14 cellular contexts compared by ENCODE assay signal in the genomic region with DNA sequence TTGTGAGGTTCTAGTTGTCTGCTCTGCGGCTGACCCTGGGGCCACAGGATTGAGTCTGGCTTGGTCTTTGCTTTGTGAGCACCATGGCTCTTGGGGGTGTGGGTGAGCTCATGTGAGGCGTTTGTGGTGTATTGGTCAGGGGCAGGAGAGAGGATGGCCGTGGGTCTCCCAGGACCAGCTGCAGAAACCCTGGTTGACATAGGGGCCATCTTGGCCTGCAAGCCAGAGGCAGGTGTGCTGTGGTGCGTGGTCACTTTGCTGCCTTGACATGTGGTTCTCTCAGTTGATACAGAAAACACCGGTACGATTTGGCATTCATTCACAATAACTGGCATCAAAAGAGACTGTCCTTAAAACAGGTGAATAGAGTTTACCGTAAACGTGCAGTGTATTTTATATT. TPM values are rescaled to one million over a fixed set of nuclear protein-coding genes. Genes with fewer than 3 reads are reported as not detected.
A peak's percentile ranks its signal among the peaks of the same experiment; 100 is the strongest.
DNase-seq lines count a peak whose midpoint lies in the region; ATAC-seq and TF ChIP-seq lines count a peak whose summit lies in the region.
"Had no signal": no experiment of that assay in that cellular context is flagged by ENCODE, and none has a peak within 500 bp of the region (broad histone marks: within the 10 kb centered on the region; RNA-seq: fewer than 3 reads in every experiment).

No MANE protein-coding gene starts in this region.

- intact Hi-C loops in mucosa of descending colon (cut with DNase I, micrococcal nuclease) = no loop called here
- intact Hi-C loops in stomach (cut with DNase I; ENCODE audit: low total_unique reads) = no loop called here

- no peak for TF ChIP-seq POLR2A in stomach (IDR thresholded peaks at IDR 0.05)

- 74 to 83% (median 81%) methylated on average over 7 to 8 of the region's 8 CpGs for WGBS in stomach, 5 donors

- no peaks in the 10 kb centered on the region for H3K27me3 Mint-ChIP-seq in activated T-cell treated with anti-CD3 and anti-CD28 coated beads, Interleukin-2, amount 50 U/mL, for 72 hours (ENCODE audit: low read depth)
- H3K27me3 Mint-ChIP-seq in activated naive CD8-positive, alpha-beta T cell treated with anti-CD3 and anti-CD28 coated beads, Interleukin-2, amount 50 U/mL, for 24 hours = no peaks in the 10 kb centered on the region

- no peak for TF ChIP-seq CTCF in mucosa of descending colon (IDR thresholded peaks at IDR 0.05)
- no peak for TF ChIP-seq CTCF in stomach (IDR thresholded peaks at IDR 0.05)

- no peak for TF ChIP-seq EP300 in stomach (IDR thresholded peaks at IDR 0.05)

- no peaks in the 10 kb centered on the region for H3K27me3 ChIP-seq in stomach
- H3K27me3 ChIP-seq: uterus had no signal

- H3K4me1 ChIP-seq in mucosa of descending colon (ENCODE audit: low read depth) = no peaks in the 10 kb centered on the region
- H3K4me1 ChIP-seq in stomach = peaks cover 0 to 32% (median 6%) of the 10 kb centered on the region in 4 donors
- H3K4me1 ChIP-seq: uterus had no signal

- no peak overlapping the region for H3K4me3 ChIP-seq in mucosa of descending colon
- no peak overlapping the region for H3K4me3 ChIP-seq in stomach
- H3K4me3 ChIP-seq: uterus had no signal

- peaks cover 40% of the 10 kb centered on the region for H3K4me1 Mint-ChIP-seq in activated T-cell treated with anti-CD3 and anti-CD28 coated beads, Interleukin-2, amount 50 U/mL, for 72 hours (ENCODE audit: low read depth)
- H3K4me1 Mint-ChIP-seq in activated naive CD8-positive, alpha-beta T cell treated with anti-CD3 and anti-CD28 coated beads, Interleukin-2, amount 50 U/mL, for 24 hours = peaks cover 26% of the 10 kb centered on the region

- H3K36me3 ChIP-seq in mucosa of descending colon (ENCODE audit: low read depth) (peaks cover 4% of the 10 kb centered on the region), stomach (peaks cover 71 to 97% (median 95%) of the 10 kb centered on the region in 4 donors)
- H3K36me3 ChIP-seq: uterus had no signal

- peak overlapping the region; percentile 89 for H3K27ac Mint-ChIP-seq in activated T-cell treated with anti-CD3 and anti-CD28 coated beads, Interleukin-2, amount 50 U/mL, for 72 hours
- peak overlapping the region; percentile 92 for H3K27ac Mint-ChIP-seq in activated naive CD8-positive, alpha-beta T cell treated with anti-CD3 and anti-CD28 coated beads, Interleukin-2, amount 50 U/mL, for 24 hours

- DNase-seq in activated T-cell treated with anti-CD3 and anti-CD28 coated beads, Interleukin-2, amount 50 U/mL, for 72 hours = peak in 1 of 2 donors; percentile 33
- no peak for DNase-seq in activated T-cell treated with anti-CD3 and anti-CD28 coated beads for 4 hours
- DNase-seq in activated naive CD8-positive, alpha-beta T cell treated with anti-CD3 and anti-CD28 coated beads, Interleukin-2, amount 50 U/mL, for 24 hours = no peak
- no peak for DNase-seq in mucosa of descending colon
- DNase-seq in stomach = no peak
- no peak for DNase-seq in iPS-NIHi11 (ENCODE audit: low spot score)
- DNase-seq in inferior parietal cortex (ENCODE audit: extremely low spot score) = no peak
- DNase-seq: cerebellar nuclear complex, DMS79, left ventricle myocardium superior, posterior cingulate gyrus, uterus had no signal

- peak overlapping the region in 4 of 5 donors; percentile 28 to 60 (median 54) for H3K27ac ChIP-seq in stomach
- H3K27ac ChIP-seq: uterus had no signal

- no peaks in the 10 kb centered on the region for H3K9me3 ChIP-seq in mucosa of descending colon
- no peaks in the 10 kb centered on the region for H3K9me3 ChIP-seq in stomach
- H3K9me3 ChIP-seq: uterus had no signal

- no peaks in the 10 kb centered on the region for H3K9me3 Mint-ChIP-seq in activated T-cell treated with anti-CD3 and anti-CD28 coated beads, Interleukin-2, amount 50 U/mL, for 72 hours
- H3K9me3 Mint-ChIP-seq in activated naive CD8-positive, alpha-beta T cell treated with anti-CD3 and anti-CD28 coated beads, Interleukin-2, amount 50 U/mL, for 24 hours = no peaks in the 10 kb centered on the region

- peak overlapping the region; percentile 74 to 78 for H3K4me3 Mint-ChIP-seq in activated T-cell treated with anti-CD3 and anti-CD28 coated beads, Interleukin-2, amount 50 U/mL, for 72 hours
- peak overlapping the region; percentile 61 for H3K4me3 Mint-ChIP-seq in activated naive CD8-positive, alpha-beta T cell treated with anti-CD3 and anti-CD28 coated beads, Interleukin-2, amount 50 U/mL, for 24 hours

- ATAC-seq in activated T-cell treated with anti-CD3 and anti-CD28 coated beads, Interleukin-2, amount 50 U/mL, for 72 hours (replicated peaks in 1 of 2) = peak; percentile 39 to 42
- peak; percentile 6 for ATAC-seq in activated naive CD8-positive, alpha-beta T cell treated with anti-CD3 and anti-CD28 coated beads, Interleukin-2, amount 50 U/mL, for 24 hours
- ATAC-seq in mucosa of descending colon = peak; percentile 9
- no peak for ATAC-seq in GM21367 (IDR thresholded peaks at IDR 0.05; ENCODE audit: unreplicated experiment)

- H3K36me3 Mint-ChIP-seq in activated T-cell treated with anti-CD3 and anti-CD28 coated beads, Interleukin-2, amount 50 U/mL, for 72 hours (ENCODE audit: insufficient read depth in 2 of 2) = peaks cover 4 to 31% of the 10 kb centered on the region in 2 donors
- peaks cover 39% of the 10 kb centered on the region for H3K36me3 Mint-ChIP-seq in activated naive CD8-positive, alpha-beta T cell treated with anti-CD3 and anti-CD28 coated beads, Interleukin-2, amount 50 U/mL, for 24 hours (ENCODE audit: low read depth)

RNA-seq across cellular contexts. Expression of a gene that starts 11.3 kb away (rescaled TPM):
- 10 to 100 TPM; 29.7 to 31.0 TPM for total RNA-seq in activated T-cell treated with anti-CD3 and anti-CD28 coated beads, Interleukin-2, amount 50 U/mL, for 72 hours
- total RNA-seq in mucosa of descending colon (10 to 100 TPM; 35.0 to 40.2 (median 35.0) TPM), stomach (10 to 100 TPM; 17.5 to 60.8 (median 29.9) TPM)
- 10 to 100 TPM in 1 of 3 donors, 1 to 10 TPM in 2; 7.9 to 14.8 (median 9.4) TPM for polyA plus RNA-seq in stomach

RNA-seq across cellular contexts. Expression of a gene that starts 26.8 kb away (rescaled TPM):
- total RNA-seq in activated T-cell treated with anti-CD3 and anti-CD28 coated beads, Interleukin-2, amount 50 U/mL, for 72 hours = 10 to 100 TPM; 13.5 to 14.2 TPM
- total RNA-seq in mucosa of descending colon = 100 to 1,000 TPM in 1 of 3 donors, 10 to 100 TPM in 2; 45.7 to 108 (median 83.7) TPM
- total RNA-seq in stomach = 100 to 1,000 TPM in 2 of 5 donors, 10 to 100 TPM in 3; 16.7 to 330 (median 86.6) TPM
- polyA plus RNA-seq in stomach = 100 to 1,000 TPM in 2 of 3 donors, 10 to 100 TPM in 1; 73.0 to 121 (median 103) TPM

RNA-seq across cellular contexts. Expression of a gene that starts 27.0 kb away (rescaled TPM):
- total RNA-seq in activated T-cell treated with anti-CD3 and anti-CD28 coated beads, Interleukin-2, amount 50 U/mL, for 72 hours = 1 to 10 TPM; 3.1 to 5.5 TPM
- total RNA-seq in mucosa of descending colon (10 to 100 TPM in 2 of 3 donors, 1 to 10 TPM in 1; 5.4 to 19.1 (median 10.7) TPM), stomach (10 to 100 TPM in 3 of 5 donors, 1 to 10 TPM in 1, under 1 TPM in 1; 0.55 to 92.7 (median 12.8) TPM)
- polyA plus RNA-seq in stomach = 1 to 10 TPM; 6.3 to 9.2 (median 7.2) TPM

RNA-seq across cellular contexts. Expression of a gene that starts 28.2 kb away (rescaled TPM):
- total RNA-seq in activated T-cell treated with anti-CD3 and anti-CD28 coated beads, Interleukin-2, amount 50 U/mL, for 72 hours = 10 to 100 TPM; 46.7 to 95.8 TPM
- total RNA-seq in mucosa of descending colon (10 to 100 TPM; 26.9 to 36.1 (median 27.8) TPM), stomach (10 to 100 TPM in 4 of 5 donors, 1 to 10 TPM in 1; 5.7 to 49.1 (median 22.5) TPM)
- 10 to 100 TPM; 33.0 to 43.8 (median 40.8) TPM for polyA plus RNA-seq in stomach

RNA-seq across cellular contexts. Expression of a gene that starts 37.2 kb away (rescaled TPM):
- under 1 TPM in 1 of 2 donors, not detected in 1; 0.09 TPM for total RNA-seq in activated T-cell treated with anti-CD3 and anti-CD28 coated beads, Interleukin-2, amount 50 U/mL, for 72 hours
- total RNA-seq in mucosa of descending colon = 100 to 1,000 TPM; 195 to 549 (median 316) TPM
- total RNA-seq in stomach = 10 to 100 TPM in 1 of 5 donors, 1 to 10 TPM in 4; 2.7 to 92.1 (median 5.5) TPM
- polyA plus RNA-seq in stomach = 1 to 10 TPM in 1 of 3 donors, under 1 TPM in 2; 0.38 to 2.2 (median 0.92) TPM
- total RNA-seq: esophagus mucosa, left ventricle myocardium superior had no signal
